In genomic region chr5:173340984-173341383, GRCh38 we compare ENCODE assay signal across 22 cellular contexts. TPM values are rescaled to one million over a fixed set of nuclear protein-coding genes. Genes with fewer than 3 reads are reported as not detected.
DNase-seq lines count a peak whose midpoint lies in the region; ATAC-seq, FAIRE-seq and TF ChIP-seq lines count a peak whose summit lies in the region.
"Had no signal": no experiment of that assay in that cellular context is flagged by ENCODE, and none has a peak within 500 bp of the region (broad histone marks: within the 10 kb centered on the region; RNA-seq: fewer than 3 reads in every experiment).

No MANE protein-coding gene starts in this region.

- 24% methylated on average over 6 of the region's 6 CpGs for WGBS in HepG2 (ENCODE audit: low lambda C conversion rate)
- 50% methylated on average over 4 of the region's 6 CpGs for WGBS in right lobe of liver (ENCODE audit: insufficient coverage, low coverage, low lambda C conversion rate, missing lambda C conversion rate)
- WGBS in IMR-90 (ENCODE audit: extremely low coverage in 2 of 2, insufficient read length in 1 of 2), 2 experiments = 87% methylated on average over 4 of the region's 6 CpGs; no CpG with 5 or more reads in 1 of the 2 experiments

- peaks cover 0 to 3% of the 10 kb centered on the region in 2 experiments; a peak in 2 of 5 replicates for H3K27me3 ChIP-seq in HepG2 (ENCODE audit: control insufficient read depth in 1 of 2, insufficient read depth in 2 of 2, low read length in 2 of 2)
- no peaks in the 10 kb centered on the region for H3K27me3 ChIP-seq in right lobe of liver
- H3K27me3 ChIP-seq in IMR-90 (ENCODE audit: control insufficient read depth, insufficient read depth, low read length) = no peaks in the 10 kb centered on the region; the same call in 1 of the 2 replicates

- DNase-seq in HepG2 (ENCODE audit: low spot score) (no peak), right lobe of liver (no peak), IMR-90 (no peak), islet precursor cell (peak; percentile 25), MCF 10A (ENCODE audit: unreplicated experiment) (no peak), superior temporal gyrus (ENCODE audit: extremely low spot score) (no peak)
- no peak for DNase-seq in activated naive CD4-positive, alpha-beta T cell treated with Interleukin-2 at 50 U/mL for 16 hours
- DNase-seq: 8988T; C1 segment of cervical spinal cord; CD4-positive, CD25-positive, alpha-beta regulatory T cell; CD8-positive, alpha-beta memory T cell; COR-L47; DMS 273 treated with DMSO at 0.1 percent for 48 hours; DMS53; DND-41; EL; HCEC 1CT; KG1 had no signal

- no peak overlapping the region for H4K5ac ChIP-seq in IMR-90 (ENCODE audit: low read depth, low read length)

- peak overlapping the region; percentile 43; the same call in 1 of the 3 replicates for H2BK15ac ChIP-seq in IMR-90 (ENCODE audit: low read depth, low read length)

- dilution Hi-C loops in IMR-90 (cut with HindIII; ENCODE audit: low sequenced_read_pairs, unreplicated experiment) = no loop called here

- H2AK5ac ChIP-seq in IMR-90 (ENCODE audit: low read depth, low read length) = no peak overlapping the region

- no peak overlapping the region; the same call in 1 of the 2 replicates for H3K4ac ChIP-seq in IMR-90 (ENCODE audit: low read depth, low read length)

- no peaks in the 10 kb centered on the region for H3K9me3 ChIP-seq in HepG2 (ENCODE audit: low read length)
- no peaks in the 10 kb centered on the region for H3K9me3 ChIP-seq in right lobe of liver
- no peaks in the 10 kb centered on the region for H3K9me3 ChIP-seq in IMR-90 (ENCODE audit: control insufficient read depth, insufficient read depth, low read length)

- H3K4me3 ChIP-seq in HepG2 (replicated peaks in 1 of 3; ENCODE audit: insufficient read depth in 1 of 3, low read depth in 2 of 3, low read length in 3 of 3) = no peak overlapping the region
- H3K4me3 ChIP-seq in right lobe of liver = no peak overlapping the region
- H3K4me3 ChIP-seq in IMR-90 (ENCODE audit: insufficient read depth, low read depth, low read length) = no peak overlapping the region

- no peak overlapping the region for H4K91ac ChIP-seq in IMR-90 (ENCODE audit: insufficient read depth, low read depth, low read length)

- no peak overlapping the region for H3K56ac ChIP-seq in IMR-90 (ENCODE audit: extremely low read depth, insufficient read depth, low read length)

- H2BK20ac ChIP-seq in IMR-90 (ENCODE audit: low read depth, low read length) = no peak overlapping the region

- no peak overlapping the region for H3K23ac ChIP-seq in IMR-90 (ENCODE audit: low read depth, low read length)

- no peak overlapping the region for H3K27ac ChIP-seq in HepG2 (ENCODE audit: extremely low read length, insufficient read depth, low read length)
- H3K27ac ChIP-seq in right lobe of liver = no peak overlapping the region
- no peak overlapping the region for H3K27ac ChIP-seq in IMR-90 (ENCODE audit: insufficient read depth, low read length)

- CTCF ChIA-PET in HepG2 (lab: Yijun Ruan, JAX; ENCODE audit: low intra/inter-chr PET ratio, low total read pairs) (no interaction called here), IMR-90 (lab: Yijun Ruan, JAX) (no interaction called here), MCF 10A (lab: Yijun Ruan, JAX) (no interaction called here)

- no peak for TF ChIP-seq CTCF in HepG2 (CRISPR knock-in tag; IDR thresholded peaks at IDR 0.05)
- no peak for TF ChIP-seq CTCF in right lobe of liver (IDR thresholded peaks at IDR 0.05)
- no peak for TF ChIP-seq CTCF in IMR-90 (conservative IDR thresholded peaks at IDR 0.05; ENCODE audit: low read depth, low read length)
- TF ChIP-seq CTCF in MCF 10A (IDR thresholded peaks at IDR 0.05; ENCODE audit: unreplicated experiment) = no peak

- TF ChIP-seq POLR2A in HepG2 (IDR thresholded peaks at IDR 0.05; ENCODE audit: insufficient read depth in 1 of 2, low read depth in 2 of 2, low read length in 2 of 2) (no peak), right lobe of liver (IDR thresholded peaks at IDR 0.05) (no peak), IMR-90 (IDR thresholded peaks at IDR 0.05; ENCODE audit: low read depth, low read length) (no peak)

- POLR2A ChIA-PET in HepG2 (lab: Yijun Ruan, JAX) = no interaction called here
- POLR2A ChIA-PET in IMR-90 (lab: Charles Lee; ENCODE audit: unreplicated experiment) = no interaction called here
- POLR2A ChIA-PET in MCF 10A (lab: Yijun Ruan, JAX) = no interaction called here

- H4K20me1 ChIP-seq in HepG2 (ENCODE audit: insufficient read depth, low read length) = no peaks in the 10 kb centered on the region
- no peaks in the 10 kb centered on the region for H4K20me1 ChIP-seq in IMR-90 (ENCODE audit: insufficient read depth, low read length)

- no peak overlapping the region for H2BK120ac ChIP-seq in IMR-90 (ENCODE audit: low read depth, low read length)

- H4K8ac ChIP-seq in IMR-90 (ENCODE audit: low read depth in 2 of 2, low read length in 2 of 2) = no peak overlapping the region

- no peak for TF ChIP-seq EP300 in HepG2 (IDR thresholded peaks at IDR 0.05; ENCODE audit: low read depth in 2 of 2, low read length in 2 of 2)
- TF ChIP-seq EP300 in HepG2 (CRISPR knock-in tag; IDR thresholded peaks at IDR 0.05; ENCODE audit: borderline replicate concordance) = no peak

- H2AK9ac ChIP-seq in IMR-90 (replicated peaks; ENCODE audit: low read depth, low read length, poor library complexity) = no peak overlapping the region

- H3K36me3 Mint-ChIP-seq in MCF 10A (ENCODE audit: insufficient read depth, unreplicated experiment) = no peaks in the 10 kb centered on the region
- H3K36me3 Mint-ChIP-seq: CD4-positive, CD25-positive, alpha-beta regulatory T cell; CD8-positive, alpha-beta memory T cell had no signal

- H3K36me3 ChIP-seq in HepG2 (replicated peaks in 1 of 2; ENCODE audit: control insufficient read depth in 1 of 2, insufficient read depth in 2 of 2, low read length in 2 of 2) (no peaks in the 10 kb centered on the region), right lobe of liver (no peaks in the 10 kb centered on the region), IMR-90 (ENCODE audit: control insufficient read depth, insufficient read depth, low read length) (no peaks in the 10 kb centered on the region)

- FAIRE-seq in HepG2 (lab: Jason Lieb, UNC) = no peak
- FAIRE-seq: GM12892, GM18507 had no signal

- no peak overlapping the region for H3K14ac ChIP-seq in IMR-90 (replicated peaks; ENCODE audit: low read depth, low read length)

- no peak overlapping the region for H2BK5ac ChIP-seq in IMR-90 (ENCODE audit: low read depth, low read length, poor library complexity, severe bottlenecking)

- H2AFZ ChIP-seq in HepG2 (ENCODE audit: low read length) (no peak overlapping the region), IMR-90 (replicated peaks; ENCODE audit: low read length, poor library complexity) (no peak overlapping the region)

- H3K4me2 ChIP-seq in HepG2 (ENCODE audit: low read depth, low read length) = no peak overlapping the region
- H3K4me2 ChIP-seq in IMR-90 (ENCODE audit: low read depth, low read length) = no peak overlapping the region

- in situ Hi-C loops in HepG2 (cut with HindIII; ENCODE audit: extremely low pct_ligation_motif_present, low pct_unique_long_range_greater_than_20kb) (no loop called here), IMR-90 (cut with MboI; ENCODE audit: low sequenced_read_pairs) (no loop called here)

- H3K9me1 ChIP-seq in IMR-90 (ENCODE audit: insufficient read depth, low read length) = no peaks in the 10 kb centered on the region; the same call in 1 of the 2 replicates

- H3K18ac ChIP-seq in IMR-90 (ENCODE audit: low read depth, low read length) = no peak overlapping the region

- H3K9me3 Mint-ChIP-seq in MCF 10A (ENCODE audit: unreplicated experiment) = peaks cover 4% of the 10 kb centered on the region
- H3K9me3 Mint-ChIP-seq: CD8-positive, alpha-beta memory T cell; IgD-negative memory B cell had no signal

- H3K79me2 ChIP-seq in HepG2 (ENCODE audit: insufficient read depth, low read length) = no peaks in the 10 kb centered on the region

- H3K9ac ChIP-seq in HepG2 (ENCODE audit: insufficient read depth, low read depth, low read length) = no peak overlapping the region
- H3K9ac ChIP-seq in IMR-90 (ENCODE audit: low read depth, low read length) = no peak overlapping the region

- no TSS peak for BruUV-seq in HepG2 (replicated peaks; lab: Mats Ljungman, UMichigan)
- BruUV-seq in IMR-90 (replicated peaks; lab: Mats Ljungman, UMichigan) = no TSS peak
- no TSS peak for BruUV-seq in MCF 10A (replicated peaks; lab: Mats Ljungman, UMichigan)

- peaks cover 9% of the 10 kb centered on the region; the same call in 1 of the 2 replicates for H3K4me1 ChIP-seq in HepG2 (ENCODE audit: insufficient read depth, low read length)
- no peaks in the 10 kb centered on the region for H3K4me1 ChIP-seq in right lobe of liver
- peaks cover 3% of the 10 kb centered on the region; the same call in 1 of the 2 replicates for H3K4me1 ChIP-seq in IMR-90 (ENCODE audit: control insufficient read depth, insufficient read depth, low read length)

- no peak overlapping the region for H3K4me3 Mint-ChIP-seq in MCF 10A (ENCODE audit: unreplicated experiment)
- H3K4me3 Mint-ChIP-seq: CD4-positive, CD25-positive, alpha-beta regulatory T cell; CD8-positive, alpha-beta memory T cell; IgD-negative memory B cell had no signal

- no peak overlapping the region for H3K27ac Mint-ChIP-seq in MCF 10A (ENCODE audit: low read depth, unreplicated experiment)
- H3K27ac Mint-ChIP-seq: CD4-positive, CD25-positive, alpha-beta regulatory T cell; CD8-positive, alpha-beta memory T cell; IgD-negative memory B cell had no signal

- H3K4me1 Mint-ChIP-seq in MCF 10A (ENCODE audit: insufficient read depth, unreplicated experiment) = peaks cover 16% of the 10 kb centered on the region
- H3K4me1 Mint-ChIP-seq: CD4-positive, CD25-positive, alpha-beta regulatory T cell; CD8-positive, alpha-beta memory T cell; IgD-negative memory B cell had no signal

- H3K27me3 Mint-ChIP-seq in MCF 10A (ENCODE audit: insufficient read depth, unreplicated experiment) = no peaks in the 10 kb centered on the region

- no peaks in the 10 kb centered on the region for H3K79me1 ChIP-seq in IMR-90 (ENCODE audit: low read depth in 1 of 2, low read length in 2 of 2)

- intact Hi-C loops in HepG2 (cut with micrococcal nuclease; ENCODE audit: unreplicated experiment) (no loop called here), right lobe of liver (cut with DNase I) (no loop called here), IMR-90 (cut with micrococcal nuclease) (no loop called here), MCF 10A (cut with micrococcal nuclease) (no loop called here)

- TF ChIP-seq RAD21 in HepG2 (CRISPR knock-in tag; IDR thresholded peaks at IDR 0.05) (no peak), IMR-90 (IDR thresholded peaks at IDR 0.05; ENCODE audit: low read length) (no peak)

- ATAC-seq in HepG2 = peak; percentile 60; the same call in 2 of the 3 replicates
- ATAC-seq in right lobe of liver = no peak
- ATAC-seq in IMR-90 (ENCODE audit: low read depth) = no peak

RNA-seq across cellular contexts. Expression of gene STC2, which starts 12.8 kb away (rescaled TPM):
- total RNA-seq in HepG2 (2016; rRNA removed; fragmentation: Illumina TruSeq; extraction: Trizol) (10.7 and 27.1 TPM in 2 replicates), right lobe of liver (10 to 100 TPM in 1 of 6 experiments, 1 to 10 TPM in 2, under 1 TPM in 1, not detected in 2; 0.20 to 18.8 (median 3.4) TPM), IMR-90 (2012; rRNA removed) (87.5 and 259 TPM in 2 replicates), MCF 10A (2022) (316 and 414 TPM in 2 replicates)
- 2.6 and 3.3 TPM in 2 replicates for total RNA-seq in HepG2 (2016; cell fraction: cytosol; rRNA removed; fragmentation: Illumina TruSeq; extraction: Trizol; ENCODE audit: low read depth)
- total RNA-seq in HepG2 (2016; cell fraction: insoluble cytoplasmic fraction; rRNA removed; fragmentation: Illumina TruSeq; extraction: Trizol) = 7.9 and 28.0 TPM in 2 replicates
- total RNA-seq in HepG2 (2016; cell fraction: membrane; rRNA removed; fragmentation: Illumina TruSeq; extraction: Trizol) = 6.2 and 6.4 TPM in 2 replicates
- total RNA-seq in HepG2 (2016; cell fraction: nucleus; rRNA removed; fragmentation: Illumina TruSeq; extraction: Trizol) = 33.8 and 37.3 TPM in 2 replicates
- polyA plus RNA-seq in HepG2 (2011; rRNA removed) (69.2 and 94.0 TPM in 2 replicates), IMR-90 (2012; rRNA removed) (157 and 270 TPM in 2 replicates)
- polyA plus RNA-seq in HepG2 (2011; cell fraction: cytosol; rRNA removed) = 102 and 149 TPM in 2 replicates
- 198 and 199 TPM in 2 replicates for polyA plus RNA-seq in HepG2 (2011; cell fraction: nucleus; rRNA removed)
- polyA plus RNA-seq in HepG2 (2012) = 94.1 and 190 TPM in 2 replicates
- 2.2 TPM in 2 replicates for polyA plus RNA-seq in HepG2 (2016; cell fraction: cytosol; fragmentation: Illumina TruSeq; extraction: Trizol; ENCODE audit: low read depth)
- 8.5 and 9.7 TPM in 2 replicates for polyA plus RNA-seq in HepG2 (2016; cell fraction: insoluble cytoplasmic fraction; fragmentation: Illumina TruSeq; extraction: Trizol; ENCODE audit: low read depth)
- polyA plus RNA-seq in HepG2 (2016; cell fraction: membrane; fragmentation: Illumina TruSeq; extraction: Trizol; ENCODE audit: low read depth) = 3.9 and 4.3 TPM in 2 replicates
- 51.5 and 52.5 TPM in 2 replicates for polyA plus RNA-seq in HepG2 (2016; cell fraction: nucleus; fragmentation: Illumina TruSeq; extraction: Trizol; ENCODE audit: insufficient read depth, low read depth)
- polyA minus RNA-seq in HepG2 (2011; rRNA and poly(A)+ RNA removed; ENCODE audit: low replicate concordance) = 19.1 and 61.4 TPM in 2 replicates
- 90.7 and 104 TPM in 2 replicates for polyA minus RNA-seq in HepG2 (2011; cell fraction: cytosol; rRNA and poly(A)+ RNA removed)
- polyA minus RNA-seq in HepG2 (2011; cell fraction: nucleus; rRNA and poly(A)+ RNA removed) = 135 and 186 TPM in 2 replicates
- polyA plus RNA-seq in IMR-90 (2012; cell fraction: cytosol; rRNA removed) = 105 and 264 TPM in 2 replicates
- 249 and 547 TPM in 2 replicates for polyA plus RNA-seq in IMR-90 (2012; cell fraction: nucleus; rRNA removed; ENCODE audit: low replicate concordance)
- total RNA-seq: CD4-positive, CD25-positive, alpha-beta regulatory T cell; HT-29 had no signal
- polyA plus RNA-seq: CD4-positive, CD25-positive, alpha-beta regulatory T cell; CD8-positive, alpha-beta memory T cell; IgD-negative memory B cell had no signal
